Comparison of ENCODE assay signal across 17 cellular contexts in the genomic region with DNA sequence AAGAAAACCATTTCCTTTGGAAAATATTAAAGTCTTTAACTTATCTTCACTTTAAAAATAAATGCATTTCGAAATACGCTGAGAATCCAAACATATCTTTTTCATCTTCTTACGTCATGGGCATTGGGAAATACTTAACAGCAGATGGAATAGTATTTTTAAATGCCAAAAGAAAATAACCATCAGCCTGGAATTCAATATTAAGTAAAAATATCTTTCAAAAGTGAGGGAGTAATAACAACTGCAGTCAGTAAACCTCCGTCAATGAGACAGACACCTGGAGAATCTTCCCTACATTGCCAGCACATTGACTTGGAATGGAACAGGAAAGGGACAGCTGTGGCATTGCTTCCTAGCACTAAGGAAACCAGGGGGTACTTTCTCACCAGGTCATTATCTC.
"Had no signal": no experiment of that assay in that cellular context is flagged by ENCODE, and none has a peak within 500 bp of the region (broad histone marks: within the 10 kb centered on the region; RNA-seq: fewer than 3 reads in every experiment).

No MANE protein-coding gene starts in this region.

- DNase-seq: activated CD4-positive, alpha-beta T cell treated with anti-CD3 and anti-CD28 coated beads for 36 hours; activated CD8-positive, alpha-beta memory T cell treated with anti-CD3 and anti-CD28 coated beads, Interleukin-2, amount 50 U/mL, for 4 hours; activated CD8-positive, alpha-beta T cell treated with anti-CD3 and anti-CD28 coated beads for 36 hours; activated naive CD4-positive, alpha-beta T cell treated with anti-CD3 and anti-CD28 coated beads, Interleukin-2, amount 10 ng/mL, durations not matched to agents 7 days and 5 days; amygdala; cerebellar nuclear complex; SJCRH30; spleen; stimulated activated CD4-positive, alpha-beta T cell treated with anti-CD3 and anti-CD28 coated beads, Interleukin-1b, Interleukin-23, amount 100 ng/mL, for 48 hours; stimulated activated naive B cell treated with anti-CD40 and anti-IgM and Interleukin-4, amounts not matched to agents 10 μg/mL and 1 μg/mL and 100 μg/mL, for 72 hours; substantia nigra; T-helper 9 cell had no signal

- H3K9me3 ChIP-seq: SJCRH30, spleen had no signal

- ATAC-seq: activated CD4-positive, alpha-beta T cell treated with anti-CD3 and anti-CD28 coated beads for 36 hours; activated CD8-positive, alpha-beta T cell treated with anti-CD3 and anti-CD28 coated beads for 36 hours; right cardiac atrium; stimulated activated naive B cell treated with anti-CD40 and anti-IgM and Interleukin-4, amounts not matched to agents 10 μg/mL and 1 μg/mL and 100 μg/mL, for 72 hours had no signal

- H3K27ac Mint-ChIP-seq: activated CD4-positive, alpha-beta T cell treated with anti-CD3 and anti-CD28 coated beads for 36 hours; activated CD8-positive, alpha-beta T cell treated with anti-CD3 and anti-CD28 coated beads for 36 hours; activated naive CD4-positive, alpha-beta T cell treated with anti-CD3 and anti-CD28 coated beads, Interleukin-2, amount 10 ng/mL, durations not matched to agents 7 days and 5 days; brain; stimulated activated naive B cell treated with anti-CD40 and anti-IgM and Interleukin-4, amounts not matched to agents 10 μg/mL and 1 μg/mL and 100 μg/mL, for 72 hours; type B pancreatic cell had no signal

- H3K4me3 ChIP-seq: hepatocyte, SJCRH30, spleen had no signal

- H3K36me3 Mint-ChIP-seq: activated naive CD4-positive, alpha-beta T cell treated with anti-CD3 and anti-CD28 coated beads, Interleukin-2, amount 10 ng/mL, durations not matched to agents 7 days and 5 days; brain; stimulated activated naive B cell treated with anti-CD40 and anti-IgM and Interleukin-4, amounts not matched to agents 10 μg/mL and 1 μg/mL and 100 μg/mL, for 72 hours; type B pancreatic cell had no signal

- H3K27me3 Mint-ChIP-seq: type B pancreatic cell had no signal

- H3K4me1 Mint-ChIP-seq: activated CD4-positive, alpha-beta T cell treated with anti-CD3 and anti-CD28 coated beads for 36 hours; activated naive CD4-positive, alpha-beta T cell treated with anti-CD3 and anti-CD28 coated beads, Interleukin-2, amount 10 ng/mL, durations not matched to agents 7 days and 5 days had no signal

- H3K27me3 ChIP-seq: hepatocyte, SJCRH30 had no signal

- H3K27ac ChIP-seq: hepatocyte, SJCRH30, spleen, VCaP had no signal

- H3K4me1 ChIP-seq: SJCRH30, spleen had no signal

- H3K4me3 Mint-ChIP-seq: activated CD4-positive, alpha-beta T cell treated with anti-CD3 and anti-CD28 coated beads for 36 hours; activated CD8-positive, alpha-beta T cell treated with anti-CD3 and anti-CD28 coated beads for 36 hours; activated naive CD4-positive, alpha-beta T cell treated with anti-CD3 and anti-CD28 coated beads, Interleukin-2, amount 10 ng/mL, durations not matched to agents 7 days and 5 days; brain; stimulated activated naive B cell treated with anti-CD40 and anti-IgM and Interleukin-4, amounts not matched to agents 10 μg/mL and 1 μg/mL and 100 μg/mL, for 72 hours; type B pancreatic cell had no signal

- H3K36me3 ChIP-seq: SJCRH30, spleen had no signal
